In the genomic region with DNA sequence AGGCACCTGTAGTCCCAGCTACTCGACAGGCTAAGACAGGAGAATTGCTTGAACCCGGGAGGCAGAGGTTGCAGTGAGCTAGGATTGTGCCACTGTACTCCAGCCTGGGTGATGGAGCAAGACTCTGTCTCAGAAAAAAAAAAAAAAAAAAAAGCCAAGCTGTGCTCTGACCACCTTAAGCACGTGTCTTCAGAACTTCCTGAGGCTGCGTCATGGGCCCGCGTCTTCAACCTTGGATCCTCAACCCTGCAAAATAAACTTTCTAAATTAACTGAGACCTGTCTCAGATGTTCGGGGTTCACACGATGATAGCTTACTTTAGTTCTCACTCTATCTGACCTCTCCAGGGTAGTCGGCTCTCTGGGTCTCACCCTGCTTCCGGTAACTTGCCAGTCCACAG, we compare ENCODE assay signal across 14 cellular contexts.
DNase-seq lines count a peak whose midpoint lies in the region; ATAC-seq and TF ChIP-seq lines count a peak whose summit lies in the region.
"Had no signal": no experiment of that assay in that cellular context is flagged by ENCODE, and none has a peak within 500 bp of the region (broad histone marks: within the 10 kb centered on the region; RNA-seq: fewer than 3 reads in every experiment).

No MANE protein-coding gene starts in this region.

- peak; percentile 17 for DNase-seq in SIG-M5 treated with dmso at 0.1 percent for 504 hours (lab: John Stamatoyannopoulos, UW; ENCODE audit: unreplicated experiment)
- no peak for DNase-seq in SIG-M5 (lab: John Stamatoyannopoulos, UW)
- DNase-seq in activated CD8-positive, alpha-beta T cell treated with anti-CD3 and anti-CD28 coated beads, Interleukin-2, amount 10 ng/mL, durations not matched to agents 7 days and 5 days, result peak; percentile 62
- peak; percentile 55 for DNase-seq in central memory CD4-positive, alpha-beta T cell
- DNase-seq in stimulated activated CD8-positive, alpha-beta memory T cell treated with anti-CD3 and anti-CD28 coated beads, Interleukin-2, amount 100 ng/mL, for 1 hour (ENCODE audit: low read depth in 2 of 2), result peak; percentile 9 to 14
- DNase-seq in activated CD4-positive, CD25-positive, alpha-beta regulatory T cell treated with anti-CD3 and anti-CD28 coated beads, Interleukin-2, amount 50 U/mL, for 72 hours, result no peak
- DNase-seq in lower leg skin (ENCODE audit: low spot score in 2 of 2), result no peak
- DNase-seq: DMS 273 treated with DMSO at 0.1 percent for 48 hours, GOT3, mesendoderm, PC-9 had no signal

- peak overlapping the region; percentile 95 for H3K27ac Mint-ChIP-seq in activated CD8-positive, alpha-beta T cell treated with anti-CD3 and anti-CD28 coated beads, Interleukin-2, amount 10 ng/mL, durations not matched to agents 7 days and 5 days

- no peaks in the 10 kb centered on the region for H3K27me3 Mint-ChIP-seq in activated CD8-positive, alpha-beta T cell treated with anti-CD3 and anti-CD28 coated beads, Interleukin-2, amount 10 ng/mL, durations not matched to agents 7 days and 5 days (ENCODE audit: low read depth)

- POLR2A ChIA-PET in activated CD8-positive, alpha-beta T cell treated with anti-CD3 and anti-CD28 coated beads, Interleukin-2, amount 10 ng/mL, durations not matched to agents 7 days and 5 days (lab: Charles Lee), result no interaction called here

- peaks cover 4% of the 10 kb centered on the region for H3K9me3 Mint-ChIP-seq in activated CD8-positive, alpha-beta T cell treated with anti-CD3 and anti-CD28 coated beads, Interleukin-2, amount 10 ng/mL, durations not matched to agents 7 days and 5 days (ENCODE audit: insufficient read depth)

- H3K4me1 Mint-ChIP-seq in activated CD8-positive, alpha-beta T cell treated with anti-CD3 and anti-CD28 coated beads, Interleukin-2, amount 10 ng/mL, durations not matched to agents 7 days and 5 days (ENCODE audit: low read depth), result peaks cover 77% of the 10 kb centered on the region

- no peak for TF ChIP-seq POLR2A in lower leg skin (IDR thresholded peaks at IDR 0.05)

- peaks cover 21% of the 10 kb centered on the region for H3K36me3 Mint-ChIP-seq in activated CD8-positive, alpha-beta T cell treated with anti-CD3 and anti-CD28 coated beads, Interleukin-2, amount 10 ng/mL, durations not matched to agents 7 days and 5 days (ENCODE audit: low read depth)

- 87 to 94% methylated on average over 10 of the region's 10 CpGs for WGBS in lower leg skin, 2 donors

- CTCF ChIA-PET in activated CD8-positive, alpha-beta T cell treated with anti-CD3 and anti-CD28 coated beads, Interleukin-2, amount 10 ng/mL, durations not matched to agents 7 days and 5 days (lab: Charles Lee), result interaction anchor here (1.0 to 2.2 kb wide), 4 partner anchors 37 to 342 kb away, joined by 3 to 8 read pairs (median 4); no protein-coding TSS in a partner anchor

- no peak for TF ChIP-seq CTCF in lower leg skin (IDR thresholded peaks at IDR 0.05)

- peak; percentile 25 for ATAC-seq in activated CD8-positive, alpha-beta T cell treated with anti-CD3 and anti-CD28 coated beads, Interleukin-2, amount 10 ng/mL, durations not matched to agents 7 days and 5 days
- ATAC-seq in GM21360 (IDR thresholded peaks at IDR 0.05; ENCODE audit: unreplicated experiment), result no peak

- intact Hi-C loops in lower leg skin (cut with DNase I; ENCODE audit: low total_unique reads), result no loop called here

- H3K4me3 Mint-ChIP-seq in activated CD8-positive, alpha-beta T cell treated with anti-CD3 and anti-CD28 coated beads, Interleukin-2, amount 10 ng/mL, durations not matched to agents 7 days and 5 days, result peak overlapping the region; percentile 1

- no peak overlapping the region for H3K4me3 ChIP-seq in lower leg skin (ENCODE audit: low read depth, poor library complexity, severe bottlenecking)
- H3K4me3 ChIP-seq: PC-9, prostate gland, tibial nerve had no signal

Comparison
In these comparisons a context has a peak if more than half of its experiments do, and no peak if none do; other contexts are left out.
1. DNase-seq: peak in SIG-M5 treated with dmso at 0.1 percent for 504 hours (single experiment), activated CD8-positive, alpha-beta T cell treated with anti-CD3 and anti-CD28 coated beads, Interleukin-2, amount 10 ng/mL, durations not matched to agents 7 days and 5 days (single experiment), central memory CD4-positive, alpha-beta T cell (single experiment) and stimulated activated CD8-positive, alpha-beta memory T cell treated with anti-CD3 and anti-CD28 coated beads, Interleukin-2, amount 100 ng/mL, for 1 hour (2 of 2); none in SIG-M5 (single experiment), activated CD4-positive, CD25-positive, alpha-beta regulatory T cell treated with anti-CD3 and anti-CD28 coated beads, Interleukin-2, amount 50 U/mL, for 72 hours (single experiment) and lower leg skin (0 of 2).